ENCODE assay signal across 2 cellular contexts in the genomic region with DNA sequence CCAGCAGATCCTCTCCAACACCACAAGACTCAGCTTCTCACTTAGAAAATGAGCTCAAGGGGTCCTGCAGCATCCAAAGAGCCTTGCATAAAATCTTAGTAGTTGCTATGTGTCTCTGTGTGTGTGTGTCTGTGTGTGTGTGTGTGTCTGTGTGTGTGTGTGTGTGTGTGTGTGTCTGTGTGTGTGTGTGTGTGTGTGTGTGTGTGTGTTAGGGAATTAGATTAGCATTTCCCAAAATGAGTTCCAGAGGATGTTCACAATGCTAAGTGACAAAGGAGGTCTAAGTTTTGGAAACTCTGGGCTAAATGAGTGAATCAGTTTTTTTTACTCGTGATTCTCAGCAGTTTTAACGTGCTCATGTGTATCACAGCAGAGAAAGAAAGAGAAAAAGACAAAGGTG.
TF ChIP-seq lines count a peak whose summit lies in the region.

No MANE protein-coding gene starts in this region.

TF ChIP-seq in SK-N-SH treated with all-trans-retinoic acid at 6 μM for 48 hours, 23 proteins besides CTCF, POLR2A, EP300 and RAD21 (continued from another document):
- TF ChIP-seq, protein P1, sequence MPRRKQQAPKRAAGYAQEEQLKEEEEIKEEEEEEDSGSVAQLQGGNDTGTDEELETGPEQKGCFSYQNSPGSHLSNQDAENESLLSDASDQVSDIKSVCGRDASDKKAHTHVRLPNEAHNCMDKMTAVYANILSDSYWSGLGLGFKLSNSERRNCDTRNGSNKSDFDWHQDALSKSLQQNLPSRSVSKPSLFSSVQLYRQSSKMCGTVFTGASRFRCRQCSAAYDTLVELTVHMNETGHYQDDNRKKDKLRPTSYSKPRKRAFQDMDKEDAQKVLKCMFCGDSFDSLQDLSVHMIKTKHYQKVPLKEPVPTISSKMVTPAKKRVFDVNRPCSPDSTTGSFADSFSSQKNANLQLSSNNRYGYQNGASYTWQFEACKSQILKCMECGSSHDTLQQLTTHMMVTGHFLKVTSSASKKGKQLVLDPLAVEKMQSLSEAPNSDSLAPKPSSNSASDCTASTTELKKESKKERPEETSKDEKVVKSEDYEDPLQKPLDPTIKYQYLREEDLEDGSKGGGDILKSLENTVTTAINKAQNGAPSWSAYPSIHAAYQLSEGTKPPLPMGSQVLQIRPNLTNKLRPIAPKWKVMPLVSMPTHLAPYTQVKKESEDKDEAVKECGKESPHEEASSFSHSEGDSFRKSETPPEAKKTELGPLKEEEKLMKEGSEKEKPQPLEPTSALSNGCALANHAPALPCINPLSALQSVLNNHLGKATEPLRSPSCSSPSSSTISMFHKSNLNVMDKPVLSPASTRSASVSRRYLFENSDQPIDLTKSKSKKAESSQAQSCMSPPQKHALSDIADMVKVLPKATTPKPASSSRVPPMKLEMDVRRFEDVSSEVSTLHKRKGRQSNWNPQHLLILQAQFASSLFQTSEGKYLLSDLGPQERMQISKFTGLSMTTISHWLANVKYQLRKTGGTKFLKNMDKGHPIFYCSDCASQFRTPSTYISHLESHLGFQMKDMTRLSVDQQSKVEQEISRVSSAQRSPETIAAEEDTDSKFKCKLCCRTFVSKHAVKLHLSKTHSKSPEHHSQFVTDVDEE (CRISPR knock-in tag; IDR thresholded peaks at IDR 0.05), result no peak
- no peak for TF ChIP-seq ZFP30 (CRISPR knock-in tag; IDR thresholded peaks at IDR 0.05)
- no peak for TF ChIP-seq GLIS3 (CRISPR knock-in tag; IDR thresholded peaks at IDR 0.05)
- TF ChIP-seq ZC3H10 (CRISPR knock-in tag; IDR thresholded peaks at IDR 0.05), result no peak
- no peak for TF ChIP-seq ISL1 (CRISPR knock-in tag; IDR thresholded peaks at IDR 0.05)
- no peak for TF ChIP-seq OSR1 (CRISPR knock-in tag; IDR thresholded peaks at IDR 0.05)
TF ChIP-seq in SK-N-SH treated with all-trans-retinoic acid at 6 μM for 48 hours: peak in this region for 0.

TF ChIP-seq in SK-N-SH, 30 proteins besides CTCF, POLR2A, EP300 and RAD21 (continued from another document):
- TF ChIP-seq, protein P2, sequence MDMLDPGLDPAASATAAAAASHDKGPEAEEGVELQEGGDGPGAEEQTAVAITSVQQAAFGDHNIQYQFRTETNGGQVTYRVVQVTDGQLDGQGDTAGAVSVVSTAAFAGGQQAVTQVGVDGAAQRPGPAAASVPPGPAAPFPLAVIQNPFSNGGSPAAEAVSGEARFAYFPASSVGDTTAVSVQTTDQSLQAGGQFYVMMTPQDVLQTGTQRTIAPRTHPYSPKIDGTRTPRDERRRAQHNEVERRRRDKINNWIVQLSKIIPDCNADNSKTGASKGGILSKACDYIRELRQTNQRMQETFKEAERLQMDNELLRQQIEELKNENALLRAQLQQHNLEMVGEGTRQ (IDR thresholded peaks at IDR 0.05; ENCODE audit: borderline replicate concordance, low read depth, low read length), result no peak
TF ChIP-seq in SK-N-SH: peak in this region for 0.
